17 cellular contexts compared by ENCODE assay signal in genomic region chr16:87241135-87241771, GRCh38.
"Had no signal": no experiment of that assay in that cellular context is flagged by ENCODE, and none has a peak within 500 bp of the region (broad histone marks: within the 10 kb centered on the region; RNA-seq: fewer than 3 reads in every experiment).

No MANE protein-coding gene starts in this region.

- H3K4me1 ChIP-seq: heart right ventricle, lower lobe of right lung, upper lobe of right lung had no signal

- H3K27me3 ChIP-seq: upper lobe of right lung had no signal

- ATAC-seq: activated naive CD8-positive, alpha-beta T cell treated with anti-CD3 and anti-CD28 coated beads, Interleukin-2, amount 50 U/mL, for 24 hours; heart right ventricle; lower lobe of right lung; naive thymus-derived CD8-positive, alpha-beta T cell; right cardiac atrium; SK-N-SH treated with all-trans-retinoic acid at 6 μM for 48 hours; T-helper 17 cell; upper lobe of right lung had no signal

- H3K9me3 ChIP-seq: heart right ventricle, lower lobe of right lung, neutrophil, spleen, upper lobe of right lung had no signal

- DNase-seq: activated CD4-positive, alpha-beta T cell treated with anti-CD3 and anti-CD28 coated beads, Interleukin-2, amount 50 U/mL, for 4 hours; activated CD4-positive, CD25-positive, alpha-beta regulatory T cell treated with anti-CD3 and anti-CD28 coated beads, Interleukin-2, amount 50 U/mL, for 72 hours; activated naive CD4-positive, alpha-beta T cell treated with Interleukin-2 at 50 U/mL for 16 hours; activated naive CD8-positive, alpha-beta T cell treated with anti-CD3 and anti-CD28 coated beads, Interleukin-2, amount 50 U/mL, for 24 hours; activated T-cell treated with anti-CD3 and anti-CD28 coated beads, Interleukin-2, amount 50 U/mL, for 48 hours; heart right ventricle; lower lobe of right lung; naive thymus-derived CD8-positive, alpha-beta T cell; right cardiac atrium; spleen; stimulated activated CD4-positive, alpha-beta T cell treated with anti-CD3 and anti-CD28 coated beads, Interleukin-1b, Interleukin-23, amount 100 ng/mL, for 48 hours; stimulated activated naive CD4-positive, alpha-beta T cell; substantia nigra; T-helper 17 cell; upper lobe of right lung had no signal

- H3K4me3 ChIP-seq: heart right ventricle, lower lobe of right lung, spleen, upper lobe of right lung had no signal

- H3K27ac ChIP-seq: heart right ventricle, lower lobe of right lung, neutrophil, spleen, upper lobe of right lung had no signal

- H3K36me3 ChIP-seq: heart right ventricle, lower lobe of right lung, neutrophil, spleen, upper lobe of right lung had no signal
